In the genomic region with DNA sequence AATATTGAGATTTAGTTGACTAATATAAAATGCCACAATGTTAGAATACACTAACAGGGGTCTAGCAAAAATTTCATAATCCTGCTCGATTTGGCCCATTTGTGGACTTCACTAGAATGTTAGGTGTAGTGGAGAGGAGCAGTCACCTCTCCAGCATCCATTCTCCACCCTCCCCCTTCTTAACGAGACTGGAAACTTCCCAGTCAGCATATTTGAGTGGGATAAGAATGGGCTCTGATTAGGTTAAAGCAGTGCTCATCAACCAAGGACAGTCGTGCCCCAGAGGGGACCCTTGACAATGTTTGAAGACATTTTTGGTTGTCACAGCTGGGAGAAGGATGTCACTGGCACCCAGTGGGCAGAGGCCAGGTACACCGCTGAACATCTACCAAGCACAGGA, we compare ENCODE assay signal across 19 cellular contexts.
"Had no signal": no experiment of that assay in that cellular context is flagged by ENCODE, and none has a peak within 500 bp of the region (broad histone marks: within the 10 kb centered on the region; RNA-seq: fewer than 3 reads in every experiment).

No MANE protein-coding gene starts in this region.

- H3K4me3 ChIP-seq: esophagus squamous epithelium, gastroesophageal sphincter, mucosa of descending colon, ovary, suprapubic skin, tibial artery, upper lobe of left lung, uterus had no signal

- H3K36me3 ChIP-seq: esophagus squamous epithelium, gastroesophageal sphincter, ovary, suprapubic skin, tibial artery, upper lobe of left lung, uterus had no signal

- H3K9me3 ChIP-seq: esophagus squamous epithelium, gastroesophageal sphincter, mucosa of descending colon, ovary, suprapubic skin, tibial artery, upper lobe of left lung, uterus had no signal

- ATAC-seq: gastroesophageal sphincter; naive thymus-derived CD8-positive, alpha-beta T cell; stimulated activated effector memory CD8-positive, alpha-beta T cell treated with anti-CD3 and anti-CD28 coated beads, Interleukin-12 subunit alpha, Interleukin-12 subunit beta, amount 100 ng/mL, for 72 hours; stimulated activated naive CD8-positive, alpha-beta T cell treated with anti-CD3 and anti-CD28 coated beads, Interleukin-15, Interleukin-2, amounts not matched to agents 100 U/mL and 50 U/mL, for 24 hours had no signal

- H3K4me1 ChIP-seq: suprapubic skin, tibial artery, uterus had no signal

- FAIRE-seq: colon had no signal

- H3K27ac ChIP-seq: esophagus squamous epithelium, gastroesophageal sphincter, ovary, suprapubic skin, tibial artery, upper lobe of left lung, uterus had no signal

- H3K27me3 ChIP-seq: esophagus squamous epithelium, gastroesophageal sphincter, ovary, suprapubic skin, tibial artery, upper lobe of left lung, uterus had no signal

- DNase-seq: esophagus squamous epithelium; head of caudate nucleus; hippocampal formation; kidney glomerular epithelial cell; mammary epithelial cell; mucosa of descending colon; naive thymus-derived CD8-positive, alpha-beta T cell; nucleus accumbens; ovary; stimulated activated CD4-positive, alpha-beta T cell treated with anti-CD3 and anti-CD28 coated beads, Interleukin-4, amount 100 ng/mL, for 1 hour; stimulated activated CD8-positive, alpha-beta memory T cell treated with anti-CD3 and anti-CD28 coated beads, Interleukin-4, amount 100 ng/mL, for 48 hours; stimulated activated naive CD8-positive, alpha-beta T cell treated with anti-CD3 and anti-CD28 coated beads, Interleukin-15, Interleukin-2, amounts not matched to agents 100 U/mL and 50 U/mL, for 24 hours; tibial artery; upper lobe of left lung; uterus had no signal
